20 cellular contexts compared by ENCODE assay signal in genomic region chr21:15667010-15667409, GRCh38.
DNase-seq lines count a peak whose midpoint lies in the region; ATAC-seq and TF ChIP-seq lines count a peak whose summit lies in the region.
"Had no signal": no experiment of that assay in that cellular context is flagged by ENCODE, and none has a peak within 500 bp of the region (broad histone marks: within the 10 kb centered on the region; RNA-seq: fewer than 3 reads in every experiment).

No MANE protein-coding gene starts in this region.

- intact Hi-C loops in left colon (cut with DNase I, micrococcal nuclease): no loop called here

- no peak overlapping the region for H3K4me3 ChIP-seq in AG09309 (ENCODE audit: control insufficient read depth, low read depth, low read length)
- H3K4me3 ChIP-seq: spleen, upper lobe of right lung had no signal

- H3K27ac ChIP-seq in epithelial cell of prostate: peak overlapping the region; percentile 78
- H3K27ac ChIP-seq: spleen, upper lobe of right lung had no signal

- peak; percentile 13 for DNase-seq in AG09309 (ENCODE audit: low read depth)
- DNase-seq in NCI-H226: peak; percentile 50
- DNase-seq in epithelial cell of prostate (ENCODE audit: low read depth, low spot score): peak; percentile 41
- DNase-seq in kidney tubule cell (ENCODE audit: low spot score): peak; percentile 58
- no peak for DNase-seq in midbrain (lab: John Stamatoyannopoulos, UW)
- DNase-seq in left colon: no peak
- no peak for DNase-seq in stimulated activated CD4-positive, alpha-beta T cell treated with anti-CD3 and anti-CD28 coated beads, Interleukin-4, amount 100 ng/mL, for 4 hours
- DNase-seq: activated CD4-positive, alpha-beta T cell treated with anti-CD3 and anti-CD28 coated beads, Interleukin-2, amount 50 U/mL, for 48 hours; activated naive CD8-positive, alpha-beta T cell treated with anti-CD3 and anti-CD28 coated beads, Interleukin-2, amount 10 ng/mL, durations not matched to agents 7 days and 5 days; activated T-cell treated with anti-CD3 and anti-CD28 coated beads, Interleukin-2, amount 50 U/mL, for 4 hours; AML-193; endodermal cell; NCI-H187; NCI-H526; posterior cingulate gyrus; spleen; stimulated activated naive CD8-positive, alpha-beta T cell treated with anti-CD3 and anti-CD28 coated beads, Interleukin-15, amount 100 ng/mL, for 72 hours; upper lobe of right lung had no signal

- no peak for TF ChIP-seq CTCF in AG09309 (IDR thresholded peaks at IDR 0.05; ENCODE audit: control insufficient read depth, insufficient read depth, low read depth, low read length, missing control alignments)

- ATAC-seq in left colon (no peak), HG03108 (IDR thresholded peaks at IDR 0.05; ENCODE audit: unreplicated experiment) (no peak)
- ATAC-seq: activated T-cell treated with anti-CD3 and anti-CD28 coated beads, Interleukin-2, amount 50 U/mL, for 4 hours; Panc1; stimulated activated naive CD8-positive, alpha-beta T cell treated with anti-CD3 and anti-CD28 coated beads, Interleukin-15, amount 100 ng/mL, for 72 hours; upper lobe of right lung had no signal

Comparison
In these comparisons a context has a peak if more than half of its experiments do, and no peak if none do; other contexts are left out.
1. DNase-seq: peak in AG09309 (single experiment), NCI-H226 (single experiment), epithelial cell of prostate (single experiment) and kidney tubule cell (single experiment); none in midbrain (single experiment), left colon (0 of 2) and stimulated activated CD4-positive, alpha-beta T cell treated with anti-CD3 and anti-CD28 coated beads, Interleukin-4, amount 100 ng/mL, for 4 hours (0 of 2).